25 cellular contexts compared by ENCODE assay signal in genomic region chr13:35763060-35763804, GRCh38.
"Had no signal": no experiment of that assay in that cellular context is flagged by ENCODE, and none has a peak within 500 bp of the region (broad histone marks: within the 10 kb centered on the region; RNA-seq: fewer than 3 reads in every experiment).

No MANE protein-coding gene starts in this region.

- H3K36me3 Mint-ChIP-seq: activated naive CD8-positive, alpha-beta T cell treated with anti-CD3 and anti-CD28 coated beads, Interleukin-2, amount 10 ng/mL, durations not matched to agents 7 days and 5 days had no signal

- H3K4me3 ChIP-seq: adrenal gland, breast epithelium had no signal

- H3K36me3 ChIP-seq: adrenal gland, breast epithelium had no signal

- ATAC-seq: activated CD4-positive, alpha-beta T cell treated with anti-CD3 and anti-CD28 coated beads for 36 hours; activated T-cell treated with anti-CD3 and anti-CD28 coated beads, Interleukin-2, amount 50 U/mL, for 72 hours; Panc1; Right ventricle myocardium inferior had no signal

- DNase-seq: activated CD4-positive, alpha-beta memory T cell treated with anti-CD3 and anti-CD28 coated beads, Interleukin-2, amount 10 ng/mL, durations not matched to agents 7 days and 5 days; activated CD4-positive, alpha-beta T cell treated with anti-CD3 and anti-CD28 coated beads for 36 hours; activated CD4-positive, alpha-beta T cell treated with anti-CD3 and anti-CD28 coated beads, Interleukin-2, amount 50 U/mL, for 1 hour; activated naive CD4-positive, alpha-beta T cell treated with anti-CD3 and anti-CD28 coated beads, Interleukin-2, amount 50 U/mL, for 16 hours; activated naive CD8-positive, alpha-beta T cell treated with anti-CD3 and anti-CD28 coated beads, Interleukin-2, amount 10 ng/mL, durations not matched to agents 7 days and 5 days; activated T-cell treated with anti-CD3 and anti-CD28 coated beads for 4 hours; activated T-cell treated with anti-CD3 and anti-CD28 coated beads, Interleukin-2, amount 50 U/mL, for 72 hours; adrenal gland; anterior cingulate cortex; central memory CD4-positive, alpha-beta T cell; KG1; NCI-H1048; NCI-H1930; NCI-H345; NCI-H510A; NCI-H526 treated with DMSO at 0.1 percent for 48 hours; NK-92 treated with Interleukin-12 subunit alpha and Interleukin-12 subunit beta, amount 100 ng/mL, for 24 hours; OCI-M1; RPMI8226; SK-N-SH; T-helper 1 cell had no signal

- H3K9me3 ChIP-seq: adrenal gland, breast epithelium, SK-N-SH had no signal

- H3K27ac ChIP-seq: adrenal gland, breast epithelium, VCaP had no signal

- H3K4me1 ChIP-seq: adrenal gland, breast epithelium had no signal

- H3K4me3 Mint-ChIP-seq: activated CD4-positive, alpha-beta memory T cell treated with anti-CD3 and anti-CD28 coated beads, Interleukin-2, amount 10 ng/mL, durations not matched to agents 7 days and 5 days; activated CD4-positive, alpha-beta T cell treated with anti-CD3 and anti-CD28 coated beads for 36 hours; activated naive CD8-positive, alpha-beta T cell treated with anti-CD3 and anti-CD28 coated beads, Interleukin-2, amount 10 ng/mL, durations not matched to agents 7 days and 5 days; activated T-cell treated with anti-CD3 and anti-CD28 coated beads, Interleukin-2, amount 50 U/mL, for 72 hours had no signal

- H3K9ac ChIP-seq: SK-N-SH had no signal

- H3K4me2 ChIP-seq: SK-N-SH had no signal

- H3K27ac Mint-ChIP-seq: activated CD4-positive, alpha-beta memory T cell treated with anti-CD3 and anti-CD28 coated beads, Interleukin-2, amount 10 ng/mL, durations not matched to agents 7 days and 5 days; activated CD4-positive, alpha-beta T cell treated with anti-CD3 and anti-CD28 coated beads for 36 hours; activated naive CD8-positive, alpha-beta T cell treated with anti-CD3 and anti-CD28 coated beads, Interleukin-2, amount 10 ng/mL, durations not matched to agents 7 days and 5 days; activated T-cell treated with anti-CD3 and anti-CD28 coated beads, Interleukin-2, amount 50 U/mL, for 72 hours had no signal

- H3K27me3 ChIP-seq: adrenal gland, breast epithelium had no signal

- H3K27me3 Mint-ChIP-seq: activated CD4-positive, alpha-beta memory T cell treated with anti-CD3 and anti-CD28 coated beads, Interleukin-2, amount 10 ng/mL, durations not matched to agents 7 days and 5 days; activated CD4-positive, alpha-beta T cell treated with anti-CD3 and anti-CD28 coated beads for 36 hours; activated naive CD8-positive, alpha-beta T cell treated with anti-CD3 and anti-CD28 coated beads, Interleukin-2, amount 10 ng/mL, durations not matched to agents 7 days and 5 days had no signal

- H3K4me1 Mint-ChIP-seq: activated CD4-positive, alpha-beta memory T cell treated with anti-CD3 and anti-CD28 coated beads, Interleukin-2, amount 10 ng/mL, durations not matched to agents 7 days and 5 days; activated CD4-positive, alpha-beta T cell treated with anti-CD3 and anti-CD28 coated beads for 36 hours; activated naive CD8-positive, alpha-beta T cell treated with anti-CD3 and anti-CD28 coated beads, Interleukin-2, amount 10 ng/mL, durations not matched to agents 7 days and 5 days had no signal
